12 cellular contexts compared by ENCODE assay signal in the genomic region with DNA sequence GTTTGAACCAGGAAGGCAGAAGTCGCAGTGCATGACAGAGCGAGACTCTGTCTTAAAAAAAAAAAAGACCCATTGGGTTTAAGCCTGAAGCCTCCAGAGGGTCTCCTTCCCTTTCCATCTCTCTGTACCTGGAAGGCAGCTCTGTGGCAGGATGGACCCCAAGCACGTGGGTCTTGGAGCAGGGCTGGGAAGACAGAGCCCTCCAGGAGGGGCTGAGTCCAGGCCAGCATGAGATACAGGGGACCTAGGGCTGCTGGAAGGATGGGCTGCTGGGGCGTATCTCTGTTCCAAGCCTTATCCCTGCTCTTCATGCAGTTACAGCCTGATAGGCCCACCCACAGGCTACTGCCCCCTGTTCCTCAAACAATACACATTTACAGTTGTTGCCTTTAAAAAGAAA.
A peak's percentile ranks its signal among the peaks of the same experiment; 100 is the strongest.
DNase-seq lines count a peak whose midpoint lies in the region; ATAC-seq and TF ChIP-seq lines count a peak whose summit lies in the region.
"Had no signal": no experiment of that assay in that cellular context is flagged by ENCODE, and none has a peak within 500 bp of the region (broad histone marks: within the 10 kb centered on the region; RNA-seq: fewer than 3 reads in every experiment).

No MANE protein-coding gene starts in this region.

- POLR2A ChIA-PET in activated CD4-positive, alpha-beta T cell treated with anti-CD3 and anti-CD28 coated beads for 36 hours (lab: Charles Lee) = no interaction called here

- peak overlapping the region; percentile 56 for H3K27ac ChIP-seq in C4-2B
- H3K27ac ChIP-seq in VCaP = peak overlapping the region; percentile 43
- H3K27ac ChIP-seq in caudate nucleus (ENCODE audit: low read depth, low read length) = peak overlapping the region; percentile 73
- H3K27ac ChIP-seq: 22Rv1 had no signal

- H3K4me1 Mint-ChIP-seq in nephron = peaks cover 47% of the 10 kb centered on the region
- peaks cover 4% of the 10 kb centered on the region for H3K4me1 Mint-ChIP-seq in activated CD4-positive, alpha-beta T cell treated with anti-CD3 and anti-CD28 coated beads for 36 hours

- DNase-seq in caudate nucleus (lab: John Stamatoyannopoulos, UW) (no peak), NCI-H146 (lab: John Stamatoyannopoulos, UW) (no peak)
- DNase-seq in activated CD4-positive, alpha-beta T cell treated with anti-CD3 and anti-CD28 coated beads for 36 hours = no peak
- DNase-seq: DMS53, GF-D8, GOT3 had no signal

- intact Hi-C loops in activated CD4-positive, alpha-beta T cell treated with anti-CD3 and anti-CD28 coated beads for 36 hours (cut with DNase I, micrococcal nuclease) = no loop called here

- no peaks in the 10 kb centered on the region for H3K27me3 Mint-ChIP-seq in nephron (ENCODE audit: low read depth)
- no peaks in the 10 kb centered on the region for H3K27me3 Mint-ChIP-seq in activated CD4-positive, alpha-beta T cell treated with anti-CD3 and anti-CD28 coated beads for 36 hours

- H3K4me3 Mint-ChIP-seq in nephron = no peak overlapping the region
- H3K4me3 Mint-ChIP-seq in activated CD4-positive, alpha-beta T cell treated with anti-CD3 and anti-CD28 coated beads for 36 hours = no peak overlapping the region

- H3K36me3 Mint-ChIP-seq in nephron (ENCODE audit: low read depth) = peaks cover 4% of the 10 kb centered on the region
- H3K36me3 Mint-ChIP-seq in activated CD4-positive, alpha-beta T cell treated with anti-CD3 and anti-CD28 coated beads for 36 hours (ENCODE audit: low read depth) = no peaks in the 10 kb centered on the region

- CTCF ChIA-PET in activated CD4-positive, alpha-beta T cell treated with anti-CD3 and anti-CD28 coated beads for 36 hours (lab: Charles Lee) = interaction anchor here (0.6 kb wide), 1 partner anchor 389 kb away, joined by 4 read pairs; no protein-coding TSS in a partner anchor

- ATAC-seq in GM19455 (IDR thresholded peaks at IDR 0.05; ENCODE audit: unreplicated experiment) (no peak), HG03045 (IDR thresholded peaks at IDR 0.05; ENCODE audit: unreplicated experiment) (no peak)
- ATAC-seq in activated CD4-positive, alpha-beta T cell treated with anti-CD3 and anti-CD28 coated beads for 36 hours = no peak

- H3K9me3 Mint-ChIP-seq in nephron = no peaks in the 10 kb centered on the region
- no peaks in the 10 kb centered on the region for H3K9me3 Mint-ChIP-seq in activated CD4-positive, alpha-beta T cell treated with anti-CD3 and anti-CD28 coated beads for 36 hours (ENCODE audit: low read depth)

- H3K27ac Mint-ChIP-seq in nephron = peak overlapping the region; percentile 55 to 96 (median 78)
- no peak overlapping the region for H3K27ac Mint-ChIP-seq in activated CD4-positive, alpha-beta T cell treated with anti-CD3 and anti-CD28 coated beads for 36 hours

- TF ChIP-seq CTCF in C4-2B (conservative IDR thresholded peaks at IDR 0.05) (no peak), VCaP (conservative IDR thresholded peaks at IDR 0.05) (no peak), nephron (IDR thresholded peaks at IDR 0.05; ENCODE audit: unreplicated experiment in 3 of 3) (no peak)
